ENCODE assay signal across 12 cellular contexts in the genomic region with DNA sequence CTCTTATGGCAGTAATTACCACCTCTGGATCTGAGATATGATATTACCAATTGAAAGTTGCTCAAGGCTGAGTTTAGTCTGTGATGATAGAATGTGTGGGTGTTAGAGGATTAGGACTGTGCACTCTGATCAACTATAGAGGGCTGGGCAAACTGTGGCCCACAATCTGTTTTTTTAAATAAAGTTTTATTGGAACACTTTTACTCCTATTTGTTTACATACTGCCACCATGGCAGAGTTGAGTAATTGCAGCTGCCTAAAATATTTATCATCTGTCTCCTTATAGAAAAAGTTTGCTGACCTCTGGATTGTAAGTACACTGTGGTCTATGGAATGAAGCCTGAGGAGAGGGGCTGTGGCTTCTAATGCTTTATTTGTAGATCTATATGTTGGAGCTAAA.
DNase-seq lines count a peak whose midpoint lies in the region; ATAC-seq and TF ChIP-seq lines count a peak whose summit lies in the region.
"Had no signal": no experiment of that assay in that cellular context is flagged by ENCODE, and none has a peak within 500 bp of the region (broad histone marks: within the 10 kb centered on the region; RNA-seq: fewer than 3 reads in every experiment).

No MANE protein-coding gene starts in this region.

- TF ChIP-seq CTCF in GM12864 (IDR thresholded peaks at IDR 0.05; ENCODE audit: low read depth, low read length, missing control alignments): peak; percentile 24
- TF ChIP-seq CTCF in SU-DHL-6 (IDR thresholded peaks at IDR 0.05; ENCODE audit: insufficient read depth, low read length, poor library complexity, severe bottlenecking): no peak
- TF ChIP-seq CTCF in mesothelial cell of epicardium (IDR thresholded peaks at IDR 0.05; ENCODE audit: unreplicated experiment): peak; percentile 24

- peak overlapping the region; percentile 20 for H2AFZ ChIP-seq in SU-DHL-6 (ENCODE audit: low read depth, low read length, severe bottlenecking)

- H3K27ac ChIP-seq in SU-DHL-6 (ENCODE audit: low read depth, low read length): no peak overlapping the region
- no peak overlapping the region for H3K27ac ChIP-seq in right cardiac atrium (ENCODE audit: low read length)
- H3K27ac ChIP-seq: SJSA1 had no signal

- no peak overlapping the region for H3K4me3 ChIP-seq in GM12864 (ENCODE audit: low read depth, low read length)
- no peak overlapping the region for H3K4me3 ChIP-seq in SU-DHL-6 (ENCODE audit: insufficient read depth, low read length, poor library complexity, severe bottlenecking)
- no peak overlapping the region for H3K4me3 ChIP-seq in right cardiac atrium (ENCODE audit: low read length)
- H3K4me3 ChIP-seq: SJSA1 had no signal

- H3K4me1 Mint-ChIP-seq in mesothelial cell of epicardium: no peaks in the 10 kb centered on the region

- H3K4me2 ChIP-seq in SU-DHL-6 (ENCODE audit: low read depth, low read length, poor library complexity, severe bottlenecking): no peak overlapping the region

- H3K9me3 ChIP-seq in SU-DHL-6 (ENCODE audit: insufficient read depth, low read length): no peaks in the 10 kb centered on the region
- H3K9me3 ChIP-seq in right cardiac atrium (ENCODE audit: control insufficient read depth, low read length): no peaks in the 10 kb centered on the region
- H3K9me3 ChIP-seq: SJSA1 had no signal

- no peaks in the 10 kb centered on the region for H3K9me2 ChIP-seq in SU-DHL-6 (replicated peaks; ENCODE audit: insufficient read depth, low read length)

- no peaks in the 10 kb centered on the region for H3K79me2 ChIP-seq in SU-DHL-6 (ENCODE audit: insufficient read depth, low read length)

- H3K27ac Mint-ChIP-seq in mesothelial cell of epicardium: no peak overlapping the region

- H3K4me3 Mint-ChIP-seq in mesothelial cell of epicardium: no peak overlapping the region

- no peaks in the 10 kb centered on the region for H3K36me3 ChIP-seq in SU-DHL-6 (ENCODE audit: low read length)
- H3K36me3 ChIP-seq: SJSA1 had no signal

- no peak for ATAC-seq in right cardiac atrium

- no peaks in the 10 kb centered on the region for H3K27me3 ChIP-seq in SU-DHL-6 (ENCODE audit: low read length)
- no peaks in the 10 kb centered on the region for H3K27me3 ChIP-seq in right cardiac atrium (ENCODE audit: control insufficient read depth, insufficient read depth)

- H3F3A ChIP-seq in SU-DHL-6 (ENCODE audit: insufficient read depth): no peaks in the 10 kb centered on the region

- H3K4me1 ChIP-seq in right cardiac atrium (ENCODE audit: control insufficient read depth, insufficient read depth, low read length): no peaks in the 10 kb centered on the region
- H3K4me1 ChIP-seq: SJSA1 had no signal

- no peaks in the 10 kb centered on the region for H3K9me3 Mint-ChIP-seq in mesothelial cell of epicardium

- peaks cover 37% of the 10 kb centered on the region for H3K27me3 Mint-ChIP-seq in mesothelial cell of epicardium (ENCODE audit: low read depth)

- no peak overlapping the region for H3K9ac ChIP-seq in SU-DHL-6 (ENCODE audit: low read length)

- no peaks in the 10 kb centered on the region for H4K20me1 ChIP-seq in SU-DHL-6 (ENCODE audit: low read depth, low read length)

- intact Hi-C loops in right cardiac atrium (cut with DNase I): no loop called here

- DNase-seq in GM12864 (ENCODE audit: low read depth): no peak
- DNase-seq in NAMALWA (ENCODE audit: low spot score): peak; percentile 60
- DNase-seq in mesothelial cell of epicardium (ENCODE audit: low spot score in 2 of 2, unreplicated experiment in 2 of 2): no peak
- DNase-seq in epidermal melanocyte (ENCODE audit: insufficient read length, low spot score): no peak
- no peak for DNase-seq in Ammon's horn (ENCODE audit: low spot score)
- no peak for DNase-seq in right cardiac atrium
- DNase-seq: DMS153, H7, NCI-H187 treated with DMSO at 0.1 percent for 48 hours, NCI-H774 had no signal

- no peaks in the 10 kb centered on the region for H3K36me3 Mint-ChIP-seq in mesothelial cell of epicardium
